Comparison of ENCODE assay signal across 8 cellular contexts in the genomic region with DNA sequence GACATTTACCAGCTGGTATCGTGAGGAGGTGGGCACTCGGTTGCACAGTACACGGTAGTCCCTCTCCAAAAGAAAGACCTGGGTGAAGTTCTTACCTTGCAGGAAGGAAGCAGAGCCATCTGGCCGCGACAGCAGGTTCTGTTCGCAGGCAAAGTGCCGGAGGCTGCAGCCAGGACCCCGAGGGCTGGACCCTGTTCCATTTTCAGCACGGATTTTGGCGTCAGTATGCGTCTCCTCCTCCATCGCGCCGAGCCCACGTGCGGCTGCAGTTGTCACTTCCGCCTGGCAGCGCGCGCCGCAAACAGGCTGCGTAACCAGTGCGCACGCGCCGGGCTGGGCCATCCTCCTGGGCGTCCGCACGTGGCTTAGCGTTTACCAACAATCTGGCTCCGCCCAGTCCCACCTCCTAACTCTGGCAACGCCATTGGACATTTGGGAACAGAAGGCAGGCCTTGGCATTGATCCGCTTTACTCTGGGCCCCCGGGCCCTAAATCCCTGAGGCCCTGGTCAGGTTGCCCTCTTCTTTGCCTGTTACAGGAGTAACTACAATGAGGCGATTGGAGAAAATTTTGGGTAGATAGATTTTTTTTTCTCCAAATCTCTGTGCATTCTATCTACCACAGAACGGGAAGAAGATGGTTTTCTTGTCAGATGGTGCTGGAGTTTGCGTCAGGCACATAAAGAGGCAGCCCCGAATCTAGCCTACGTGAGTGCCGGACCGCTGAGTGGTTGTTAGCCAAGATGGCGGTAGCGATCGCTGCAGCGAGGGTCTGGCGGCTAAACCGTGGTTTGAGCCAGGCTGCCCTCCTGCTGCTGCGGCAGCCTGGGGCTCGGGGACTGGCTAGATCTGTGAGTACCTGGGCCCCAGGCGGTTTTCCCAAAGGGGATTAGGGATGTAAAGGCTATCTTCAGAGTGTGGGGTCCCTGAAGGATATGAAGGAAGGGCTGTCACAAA.
DNase-seq lines count a peak whose midpoint lies in the region; ATAC-seq and TF ChIP-seq lines count a peak whose summit lies in the region.

A gene (plus strand): TSS at position 733 of the 956 bp plus-strand sequence. CDS start 10 bp downstream, at position 743.
A gene (minus strand): TSS at position 274 of the 956 bp plus-strand sequence. CDS start 31 bp downstream, at position 243.

- H3K27ac Mint-ChIP-seq in activated naive CD4-positive, alpha-beta T cell treated with anti-CD3 and anti-CD28 coated beads, Interleukin-2, amount 50 U/mL, for 24 hours: peak within 1 kb of the TSS; percentile 99

- peaks cover 5% of the 10 kb centered on the region for H3K36me3 Mint-ChIP-seq in activated naive CD4-positive, alpha-beta T cell treated with anti-CD3 and anti-CD28 coated beads, Interleukin-2, amount 50 U/mL, for 24 hours

- DNase-seq in GM06990 (ENCODE audit: extremely low read depth, insufficient read length) (peak; percentile 99), NCI-H1092 (lab: John Stamatoyannopoulos, UW) (peak; percentile 99), germinal center (ENCODE audit: low spot score) (peak; percentile 99), non-pigmented ciliary epithelial cell (ENCODE audit: low read depth) (peak; percentile 99), superior temporal gyrus (ENCODE audit: extremely low spot score) (peak; percentile 100)

- H3K27me3 ChIP-seq in GM06990 (replicated peaks; ENCODE audit: control insufficient read depth, insufficient read depth, low read length): no peaks in the 10 kb centered on the region

- TF ChIP-seq CTCF in GM06990 (IDR thresholded peaks at IDR 0.05; ENCODE audit: insufficient read depth, low read length, poor library complexity, severe bottlenecking): no peak

- ATAC-seq in HG02588 (IDR thresholded peaks at IDR 0.05; ENCODE audit: unreplicated experiment) (peak; percentile 91), SK-N-SH treated with all-trans-retinoic acid at 6 μM for 48 hours (peak; percentile 94)

- H3K9me3 Mint-ChIP-seq in activated naive CD4-positive, alpha-beta T cell treated with anti-CD3 and anti-CD28 coated beads, Interleukin-2, amount 50 U/mL, for 24 hours: no peaks in the 10 kb centered on the region

- no peaks in the 10 kb centered on the region for H3K27me3 Mint-ChIP-seq in activated naive CD4-positive, alpha-beta T cell treated with anti-CD3 and anti-CD28 coated beads, Interleukin-2, amount 50 U/mL, for 24 hours

- H3K36me3 ChIP-seq in GM06990 (ENCODE audit: control insufficient read depth, insufficient read depth, low read length): peaks cover 3% of the 10 kb centered on the region; the same call in 1 of the 2 replicates

- H3K4me3 Mint-ChIP-seq in activated naive CD4-positive, alpha-beta T cell treated with anti-CD3 and anti-CD28 coated beads, Interleukin-2, amount 50 U/mL, for 24 hours: peak within 1 kb of the TSS; percentile 99

- peak within 1 kb of the TSS; percentile 99 for H3K4me3 ChIP-seq in GM06990 (replicated peaks; ENCODE audit: low read depth, low read length)

- H3K4me1 Mint-ChIP-seq in activated naive CD4-positive, alpha-beta T cell treated with anti-CD3 and anti-CD28 coated beads, Interleukin-2, amount 50 U/mL, for 24 hours: peaks cover 48% of the 10 kb centered on the region

TF ChIP-seq in SK-N-SH treated with all-trans-retinoic acid at 6 μM for 48 hours, 23 proteins besides CTCF, POLR2A, EP300 and RAD21:
- TF ChIP-seq TCF4 (CRISPR knock-in tag; IDR thresholded peaks at IDR 0.05; ENCODE audit: borderline replicate concordance): no peak
- TF ChIP-seq, protein P1, sequence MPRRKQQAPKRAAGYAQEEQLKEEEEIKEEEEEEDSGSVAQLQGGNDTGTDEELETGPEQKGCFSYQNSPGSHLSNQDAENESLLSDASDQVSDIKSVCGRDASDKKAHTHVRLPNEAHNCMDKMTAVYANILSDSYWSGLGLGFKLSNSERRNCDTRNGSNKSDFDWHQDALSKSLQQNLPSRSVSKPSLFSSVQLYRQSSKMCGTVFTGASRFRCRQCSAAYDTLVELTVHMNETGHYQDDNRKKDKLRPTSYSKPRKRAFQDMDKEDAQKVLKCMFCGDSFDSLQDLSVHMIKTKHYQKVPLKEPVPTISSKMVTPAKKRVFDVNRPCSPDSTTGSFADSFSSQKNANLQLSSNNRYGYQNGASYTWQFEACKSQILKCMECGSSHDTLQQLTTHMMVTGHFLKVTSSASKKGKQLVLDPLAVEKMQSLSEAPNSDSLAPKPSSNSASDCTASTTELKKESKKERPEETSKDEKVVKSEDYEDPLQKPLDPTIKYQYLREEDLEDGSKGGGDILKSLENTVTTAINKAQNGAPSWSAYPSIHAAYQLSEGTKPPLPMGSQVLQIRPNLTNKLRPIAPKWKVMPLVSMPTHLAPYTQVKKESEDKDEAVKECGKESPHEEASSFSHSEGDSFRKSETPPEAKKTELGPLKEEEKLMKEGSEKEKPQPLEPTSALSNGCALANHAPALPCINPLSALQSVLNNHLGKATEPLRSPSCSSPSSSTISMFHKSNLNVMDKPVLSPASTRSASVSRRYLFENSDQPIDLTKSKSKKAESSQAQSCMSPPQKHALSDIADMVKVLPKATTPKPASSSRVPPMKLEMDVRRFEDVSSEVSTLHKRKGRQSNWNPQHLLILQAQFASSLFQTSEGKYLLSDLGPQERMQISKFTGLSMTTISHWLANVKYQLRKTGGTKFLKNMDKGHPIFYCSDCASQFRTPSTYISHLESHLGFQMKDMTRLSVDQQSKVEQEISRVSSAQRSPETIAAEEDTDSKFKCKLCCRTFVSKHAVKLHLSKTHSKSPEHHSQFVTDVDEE (CRISPR knock-in tag; IDR thresholded peaks at IDR 0.05): no peak
- TF ChIP-seq, protein P2, sequence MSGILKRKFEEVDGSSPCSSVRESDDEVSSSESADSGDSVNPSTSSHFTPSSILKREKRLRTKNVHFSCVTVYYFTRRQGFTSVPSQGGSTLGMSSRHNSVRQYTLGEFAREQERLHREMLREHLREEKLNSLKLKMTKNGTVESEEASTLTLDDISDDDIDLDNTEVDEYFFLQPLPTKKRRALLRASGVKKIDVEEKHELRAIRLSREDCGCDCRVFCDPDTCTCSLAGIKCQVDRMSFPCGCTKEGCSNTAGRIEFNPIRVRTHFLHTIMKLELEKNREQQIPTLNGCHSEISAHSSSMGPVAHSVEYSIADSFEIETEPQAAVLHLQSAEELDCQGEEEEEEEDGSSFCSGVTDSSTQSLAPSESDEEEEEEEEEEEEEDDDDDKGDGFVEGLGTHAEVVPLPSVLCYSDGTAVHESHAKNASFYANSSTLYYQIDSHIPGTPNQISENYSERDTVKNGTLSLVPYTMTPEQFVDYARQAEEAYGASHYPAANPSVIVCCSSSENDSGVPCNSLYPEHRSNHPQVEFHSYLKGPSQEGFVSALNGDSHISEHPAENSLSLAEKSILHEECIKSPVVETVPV (CRISPR knock-in tag; IDR thresholded peaks at IDR 0.05): no peak
- TF ChIP-seq ARNTL (CRISPR knock-in tag; IDR thresholded peaks at IDR 0.05; ENCODE audit: borderline replicate concordance, low read depth): no peak
- TF ChIP-seq ZNF8 (CRISPR knock-in tag; IDR thresholded peaks at IDR 0.05): no peak
- TF ChIP-seq ZFP3 (CRISPR knock-in tag; IDR thresholded peaks at IDR 0.05): no peak
- TF ChIP-seq TOX (CRISPR knock-in tag; IDR thresholded peaks at IDR 0.05; ENCODE audit: borderline replicate concordance): no peak
- no peak for TF ChIP-seq ZNF565 (CRISPR knock-in tag; conservative IDR thresholded peaks at IDR 0.05; ENCODE audit: low read depth)
- TF ChIP-seq OSR1 (CRISPR knock-in tag; IDR thresholded peaks at IDR 0.05): no peak

Comparison
In these comparisons a context has a peak if more than half of its experiments do, and no peak if none do; other contexts are left out.
1. Peak in every context shown above with its lines: DNase-seq, ATAC-seq and H3K4me3 ChIP-seq.